Comparison of ENCODE assay signal across 8 cellular contexts in the genomic region with DNA sequence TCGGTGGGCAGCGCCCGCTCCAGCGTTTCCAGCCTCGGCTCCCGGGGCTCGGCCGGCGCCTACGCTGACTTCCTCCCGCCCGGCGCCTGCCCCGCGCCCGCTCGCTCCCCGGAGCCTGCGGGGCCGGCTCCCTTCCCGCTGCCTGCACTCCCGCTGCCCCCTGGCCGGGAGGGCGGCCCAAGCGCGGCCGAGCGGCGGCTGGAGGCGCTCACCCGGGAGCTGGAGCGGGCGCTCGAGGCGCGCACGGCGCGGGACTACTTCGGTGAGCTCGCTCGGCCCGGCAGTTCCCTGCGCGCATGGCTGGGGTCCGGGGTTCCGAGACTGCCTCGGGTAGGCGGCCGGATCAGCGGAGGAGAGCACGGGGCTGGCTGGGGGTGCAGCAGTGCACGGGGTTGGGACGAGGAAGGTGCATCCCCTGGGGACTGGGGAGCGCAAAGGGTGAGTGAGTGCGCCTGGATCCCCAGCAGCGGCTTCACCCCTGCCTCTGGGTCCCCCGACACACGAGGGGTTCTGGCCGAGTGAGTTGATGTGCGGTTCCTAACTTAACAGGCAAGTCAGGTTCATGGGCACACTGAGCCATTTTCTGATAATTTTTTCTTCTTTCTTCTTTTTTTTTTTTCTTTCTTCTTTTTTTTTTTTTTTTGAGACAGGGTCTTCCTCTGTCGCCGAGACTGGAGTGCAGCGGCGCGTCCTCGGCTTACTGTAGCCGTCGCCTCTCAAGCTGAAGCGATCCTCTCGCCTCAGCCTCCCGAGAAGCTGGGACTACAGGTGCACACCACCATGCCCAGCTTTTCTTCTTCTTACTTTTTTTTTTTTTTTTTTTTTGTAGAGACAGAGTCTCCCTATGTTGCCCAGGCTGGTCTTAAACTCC. TPM values are rescaled to one million over a fixed set of nuclear protein-coding genes. Genes with fewer than 3 reads are reported as not detected.
DNase-seq lines count a peak whose midpoint lies in the region; TF ChIP-seq lines count a peak whose summit lies in the region.

No MANE protein-coding gene starts in this region.

- H3K4me3 ChIP-seq in CD8-positive, alpha-beta memory T cell (ENCODE audit: low read length): no peak overlapping the region
- peak overlapping the region; percentile 99 for H3K4me3 ChIP-seq in SJSA1
- peak overlapping the region; percentile 62 for H3K4me3 ChIP-seq in fibroblast of mammary gland (ENCODE audit: control insufficient read depth, low read depth, low read length)
- H3K4me3 ChIP-seq in neural progenitor cell: peak overlapping the region; percentile 95

- CTCF ChIA-PET in CD8-positive, alpha-beta memory T cell (lab: Charles Lee): no interaction called here

- no peak overlapping the region for H3K27ac Mint-ChIP-seq in CD8-positive, alpha-beta memory T cell
- no peak overlapping the region for H3K27ac Mint-ChIP-seq in neural progenitor cell

- H3K36me3 Mint-ChIP-seq in CD8-positive, alpha-beta memory T cell: no peaks in the 10 kb centered on the region
- peaks cover 14% of the 10 kb centered on the region for H3K36me3 Mint-ChIP-seq in neural progenitor cell

- peaks cover 45 to 46% of the 10 kb centered on the region in 2 donors for H3K27me3 Mint-ChIP-seq in CD8-positive, alpha-beta memory T cell
- H3K27me3 Mint-ChIP-seq in neural progenitor cell (ENCODE audit: insufficient read depth, low read depth): peaks cover 10% of the 10 kb centered on the region

- no peak for TF ChIP-seq CTCF in fibroblast of mammary gland (conservative IDR thresholded peaks at IDR 0.05; ENCODE audit: control insufficient read depth, insufficient read depth, low read depth, low read length)
- no peak for TF ChIP-seq CTCF in neural progenitor cell (IDR thresholded peaks at IDR 0.05)

- no peak overlapping the region for H2AFZ ChIP-seq in neural progenitor cell (replicated peaks)

- peak overlapping the region in 6 of 7 donors; percentile 44 to 74 (median 52) for H3K4me3 Mint-ChIP-seq in CD8-positive, alpha-beta memory T cell
- peak overlapping the region; percentile 90 for H3K4me3 Mint-ChIP-seq in neural progenitor cell

- H3K36me3 ChIP-seq in CD8-positive, alpha-beta memory T cell (ENCODE audit: insufficient read depth, low read length): no peaks in the 10 kb centered on the region
- peaks cover 20% of the 10 kb centered on the region for H3K36me3 ChIP-seq in SJSA1
- H3K36me3 ChIP-seq in neural progenitor cell: no peaks in the 10 kb centered on the region

- H3K4me1 Mint-ChIP-seq in CD8-positive, alpha-beta memory T cell: peaks cover 0 to 5% (median 4%) of the 10 kb centered on the region in 3 donors
- H3K4me1 Mint-ChIP-seq in neural progenitor cell: peaks cover 21% of the 10 kb centered on the region

- H3K9me3 ChIP-seq in CD8-positive, alpha-beta memory T cell (ENCODE audit: low read length): no peaks in the 10 kb centered on the region
- 0 out of 2 replicates have a peak, but pooled peaks cover 4% of the 10 kb centered on the region for H3K9me3 ChIP-seq in SJSA1 (replicated peaks)
- no peaks in the 10 kb centered on the region for H3K9me3 ChIP-seq in neural progenitor cell (ENCODE audit: low read depth)

- H3K27ac ChIP-seq in CD8-positive, alpha-beta memory T cell (ENCODE audit: low read depth, low read length): no peak overlapping the region
- H3K27ac ChIP-seq in SJSA1 (peak overlapping the region; percentile 40; the same call in 1 of the 2 replicates), neural progenitor cell (no peak overlapping the region)

- H3K4me2 ChIP-seq in neural progenitor cell: peak overlapping the region; percentile 91

- peaks cover 55% of the 10 kb centered on the region for H3K79me2 ChIP-seq in neural progenitor cell (ENCODE audit: low read depth)

- DNase-seq in CD8-positive, alpha-beta memory T cell: no peak
- peak in 1 of 2 experiments; percentile 27 for DNase-seq in SJSA1 (ENCODE audit: low read depth in 1 of 2, low spot score in 2 of 2)
- DNase-seq in fibroblast of mammary gland (ENCODE audit: low read depth): peak; percentile 36
- DNase-seq in neural progenitor cell (ENCODE audit: low spot score): peak; percentile 73
- no peak for DNase-seq in HT-29 (ENCODE audit: low spot score)
- no peak for DNase-seq in NCI-H1105 (lab: John Stamatoyannopoulos, UW)
- DNase-seq in DMS79 treated with DMSO at 0.1 percent for 48 hours (lab: John Stamatoyannopoulos, UW): no peak
- no peak for DNase-seq in T-helper 9 cell

- peaks cover 29% of the 10 kb centered on the region for H3F3A ChIP-seq in neural progenitor cell (ENCODE audit: low read depth)

- peaks cover 52% of the 10 kb centered on the region for H4K20me1 ChIP-seq in neural progenitor cell (ENCODE audit: low read depth)

- H3K4me1 ChIP-seq in CD8-positive, alpha-beta memory T cell (ENCODE audit: insufficient read depth, low read length): no peaks in the 10 kb centered on the region
- H3K4me1 ChIP-seq in SJSA1 (replicated peaks) (peaks cover 21% of the 10 kb centered on the region), neural progenitor cell (peaks cover 18% of the 10 kb centered on the region)

- peaks cover 9% of the 10 kb centered on the region for H3K27me3 ChIP-seq in CD8-positive, alpha-beta memory T cell (ENCODE audit: insufficient read depth, low read length, poor library complexity, severe bottlenecking)
- H3K27me3 ChIP-seq in SJSA1 (replicated peaks) (no peaks in the 10 kb centered on the region), neural progenitor cell (peaks cover 21% of the 10 kb centered on the region)

- POLR2A ChIA-PET in CD8-positive, alpha-beta memory T cell (lab: Charles Lee): no interaction called here

- no peaks in the 10 kb centered on the region for H3K9me3 Mint-ChIP-seq in CD8-positive, alpha-beta memory T cell
- peaks cover 2% of the 10 kb centered on the region for H3K9me3 Mint-ChIP-seq in neural progenitor cell

- peak overlapping the region; percentile 62 for H3K9ac ChIP-seq in neural progenitor cell

RNA-seq across cellular contexts. Expression of gene WTIP, which starts 1.1 kb away (rescaled TPM):
- under 1 TPM; 0.16 to 0.83 TPM for total RNA-seq in CD8-positive, alpha-beta memory T cell
- polyA plus RNA-seq in CD8-positive, alpha-beta memory T cell: not detected
- 41.5 and 53.0 TPM in 2 replicates for total RNA-seq in SJSA1 (2014; rRNA removed; shearing (Covaris generic))
- 28.2 and 35.4 TPM in 2 replicates for total RNA-seq in neural progenitor cell (ENCODE audit: low replicate concordance)
- total RNA-seq in HT-29 (2014; rRNA removed; shearing (Covaris generic)): 2.1 and 3.9 TPM in 2 replicates

RNA-seq across cellular contexts. Expression of gene UBA2, which starts 54.4 kb away (rescaled TPM):
- 100 to 1,000 TPM; 146 to 161 TPM for total RNA-seq in CD8-positive, alpha-beta memory T cell
- polyA plus RNA-seq in CD8-positive, alpha-beta memory T cell: 101 TPM
- 187 and 209 TPM in 2 replicates for total RNA-seq in SJSA1 (2014; rRNA removed; shearing (Covaris generic))
- total RNA-seq in neural progenitor cell (ENCODE audit: low replicate concordance): 305 and 373 TPM in 2 replicates
- 160 and 174 TPM in 2 replicates for total RNA-seq in HT-29 (2014; rRNA removed; shearing (Covaris generic))

Comparison
In these comparisons a context has a peak if more than half of its experiments do, and no peak if none do; other contexts are left out.
1. DNase-seq: peak in fibroblast of mammary gland (single experiment) and neural progenitor cell (single experiment); none in CD8-positive, alpha-beta memory T cell (0 of 5), HT-29 (single experiment), NCI-H1105 (single experiment), DMS79 treated with DMSO at 0.1 percent for 48 hours (single experiment) and T-helper 9 cell (single experiment).